19 cellular contexts compared by ENCODE assay signal in genomic region chr22:19823191-19823590, GRCh38. TPM values are rescaled to one million over a fixed set of nuclear protein-coding genes. Genes with fewer than 3 reads are reported as not detected.
DNase-seq lines count a peak whose midpoint lies in the region; ATAC-seq and TF ChIP-seq lines count a peak whose summit lies in the region.
"Had no signal": no experiment of that assay in that cellular context is flagged by ENCODE, and none has a peak within 500 bp of the region (broad histone marks: within the 10 kb centered on the region; RNA-seq: fewer than 3 reads in every experiment).

No MANE protein-coding gene starts in this region.

- no peak overlapping the region for H2AFZ ChIP-seq in KMS-11 (ENCODE audit: low read depth)

- no peak overlapping the region for H3K4me3 Mint-ChIP-seq in activated CD8-positive, alpha-beta memory T cell treated with anti-CD3 and anti-CD28 coated beads, Interleukin-2, amount 10 ng/mL, durations not matched to agents 7 days and 5 days
- H3K4me3 Mint-ChIP-seq in endothelial cell (ENCODE audit: unreplicated experiment) (no peak overlapping the region), osteocyte (ENCODE audit: unreplicated experiment) (no peak overlapping the region)
- H3K4me3 Mint-ChIP-seq: brain had no signal

- no peaks in the 10 kb centered on the region; the same call in 1 of the 2 replicates for H3K79me2 ChIP-seq in KMS-11 (ENCODE audit: insufficient read depth, low read depth)

- H3K27me3 ChIP-seq in KMS-11 (ENCODE audit: insufficient read depth, low read depth), result no peaks in the 10 kb centered on the region
- H3K27me3 ChIP-seq: heart left ventricle had no signal

- DNase-seq in activated CD8-positive, alpha-beta memory T cell treated with anti-CD3 and anti-CD28 coated beads, Interleukin-2, amount 10 ng/mL, durations not matched to agents 7 days and 5 days, result peak; percentile 27
- DNase-seq in activated CD8-positive, alpha-beta memory T cell treated with anti-CD3 and anti-CD28 coated beads for 24 hours, result no peak
- DNase-seq in endothelial cell (ENCODE audit: low spot score), result peak; percentile 1
- peak; percentile 76 for DNase-seq in osteocyte (ENCODE audit: extremely low spot score, unreplicated experiment)
- no peak for DNase-seq in activated CD4-positive, CD25-positive, alpha-beta regulatory T cell treated with anti-CD3 and anti-CD28 coated beads, Interleukin-2, amount 50 U/mL, for 72 hours
- no peak for DNase-seq in A172 (ENCODE audit: low spot score)
- no peak for DNase-seq in NCI-H345 (lab: John Stamatoyannopoulos, UW)
- DNase-seq: activated CD4-positive, alpha-beta T cell treated with anti-CD3 and anti-CD28 coated beads, Interleukin-2, amount 50 U/mL, for 48 hours; activated T-cell treated with anti-CD3 and anti-CD28 coated beads, Interleukin-2, amount 50 U/mL, for 48 hours; cortex of kidney; NCI-H2107; NCI-H524; occipital lobe; stimulated activated CD8-positive, alpha-beta memory T cell treated with anti-CD3 and anti-CD28 coated beads, Interleukin-4, amount 100 ng/mL, for 48 hours had no signal

- H3K27ac ChIP-seq in KMS-11, result peak overlapping the region; percentile 95; the same call in 1 of the 2 replicates
- H3K27ac ChIP-seq: A549, heart left ventricle had no signal

- H3K4me1 ChIP-seq in KMS-11 (ENCODE audit: low read depth, poor library complexity, severe bottlenecking), result peaks cover 23% of the 10 kb centered on the region
- H3K4me1 ChIP-seq: heart left ventricle had no signal

- TF ChIP-seq CTCF in KMS-11 (conservative IDR thresholded peaks at IDR 0.05; ENCODE audit: low read depth, low read length), result no peak
- TF ChIP-seq CTCF in endothelial cell (IDR thresholded peaks at IDR 0.05; ENCODE audit: unreplicated experiment), result no peak
- no peak for TF ChIP-seq CTCF in osteocyte (IDR thresholded peaks at IDR 0.05)

- CTCF ChIA-PET in activated CD8-positive, alpha-beta memory T cell treated with anti-CD3 and anti-CD28 coated beads, Interleukin-2, amount 10 ng/mL, durations not matched to agents 7 days and 5 days (lab: Charles Lee), result interaction anchor here (1.3 kb wide), 1 partner anchor 93 kb away, joined by 3 read pairs; no protein-coding TSS in a partner anchor

- H3K36me3 ChIP-seq in KMS-11 (ENCODE audit: insufficient read depth), result no peaks in the 10 kb centered on the region
- H3K36me3 ChIP-seq: heart left ventricle had no signal

- no peak overlapping the region for H3K4me2 ChIP-seq in KMS-11
- H3K4me2 ChIP-seq: A549 had no signal

- ATAC-seq in activated CD8-positive, alpha-beta memory T cell treated with anti-CD3 and anti-CD28 coated beads, Interleukin-2, amount 10 ng/mL, durations not matched to agents 7 days and 5 days, result no peak
- ATAC-seq: A549, heart left ventricle had no signal

- H3K4me1 Mint-ChIP-seq in activated CD8-positive, alpha-beta memory T cell treated with anti-CD3 and anti-CD28 coated beads, Interleukin-2, amount 10 ng/mL, durations not matched to agents 7 days and 5 days, result no peaks in the 10 kb centered on the region
- peaks cover 5% of the 10 kb centered on the region for H3K4me1 Mint-ChIP-seq in endothelial cell (ENCODE audit: unreplicated experiment)
- peaks cover 15% of the 10 kb centered on the region for H3K4me1 Mint-ChIP-seq in osteocyte (ENCODE audit: unreplicated experiment)

- H3K36me3 Mint-ChIP-seq in activated CD8-positive, alpha-beta memory T cell treated with anti-CD3 and anti-CD28 coated beads, Interleukin-2, amount 10 ng/mL, durations not matched to agents 7 days and 5 days, result no peaks in the 10 kb centered on the region
- H3K36me3 Mint-ChIP-seq in endothelial cell (ENCODE audit: low read depth, unreplicated experiment), result no peaks in the 10 kb centered on the region
- peaks cover 2% of the 10 kb centered on the region for H3K36me3 Mint-ChIP-seq in osteocyte (ENCODE audit: unreplicated experiment)

- H3K27me3 Mint-ChIP-seq in activated CD8-positive, alpha-beta memory T cell treated with anti-CD3 and anti-CD28 coated beads, Interleukin-2, amount 10 ng/mL, durations not matched to agents 7 days and 5 days, result no peaks in the 10 kb centered on the region
- H3K27me3 Mint-ChIP-seq in endothelial cell (ENCODE audit: unreplicated experiment) (peaks cover 3% of the 10 kb centered on the region), osteocyte (ENCODE audit: unreplicated experiment) (no peaks in the 10 kb centered on the region)

- peak overlapping the region; percentile 26; the same call in 1 of the 2 replicates for H3K9ac ChIP-seq in KMS-11

- no peak overlapping the region for H3K4me3 ChIP-seq in KMS-11 (IDR thresholded peaks at IDR 0.05; ENCODE audit: insufficient read depth, low read depth, low read length)
- H3K4me3 ChIP-seq: A549, heart left ventricle, lung had no signal

- H3K9me3 Mint-ChIP-seq in activated CD8-positive, alpha-beta memory T cell treated with anti-CD3 and anti-CD28 coated beads, Interleukin-2, amount 10 ng/mL, durations not matched to agents 7 days and 5 days (ENCODE audit: low read depth), result no peaks in the 10 kb centered on the region
- no peaks in the 10 kb centered on the region for H3K9me3 Mint-ChIP-seq in endothelial cell (ENCODE audit: unreplicated experiment)
- H3K9me3 Mint-ChIP-seq in osteocyte (ENCODE audit: unreplicated experiment), result no peaks in the 10 kb centered on the region

- no peaks in the 10 kb centered on the region for H4K20me1 ChIP-seq in KMS-11 (ENCODE audit: insufficient read depth)

- H3K27ac Mint-ChIP-seq in activated CD8-positive, alpha-beta memory T cell treated with anti-CD3 and anti-CD28 coated beads, Interleukin-2, amount 10 ng/mL, durations not matched to agents 7 days and 5 days, result no peak overlapping the region
- no peak overlapping the region for H3K27ac Mint-ChIP-seq in endothelial cell (ENCODE audit: unreplicated experiment)
- H3K27ac Mint-ChIP-seq in osteocyte (ENCODE audit: unreplicated experiment), result no peak overlapping the region

RNA-seq across cellular contexts. Expression of gene GNB1L, which starts 31.5 kb away (rescaled TPM):
- total RNA-seq in activated CD8-positive, alpha-beta memory T cell treated with anti-CD3 and anti-CD28 coated beads, Interleukin-2, amount 10 ng/mL, durations not matched to agents 7 days and 5 days, result 10 to 100 TPM; 13.7 to 14.7 TPM
- total RNA-seq in endothelial cell (ENCODE audit: unreplicated experiment) (3.7 TPM), osteocyte (6.0 and 6.1 TPM in 2 replicates)
- total RNA-seq in A172 (2014; rRNA removed; shearing (Covaris generic)), result 8.9 and 9.6 TPM in 2 replicates

RNA-seq across cellular contexts. Expression of gene RTL10, which starts 31.5 kb away (rescaled TPM):
- total RNA-seq in activated CD8-positive, alpha-beta memory T cell treated with anti-CD3 and anti-CD28 coated beads, Interleukin-2, amount 10 ng/mL, durations not matched to agents 7 days and 5 days, result 10 to 100 TPM; 12.8 to 15.9 TPM
- 20.3 TPM for total RNA-seq in endothelial cell (ENCODE audit: unreplicated experiment)
- 28.5 and 30.4 TPM in 2 replicates for total RNA-seq in osteocyte
- total RNA-seq in A172 (2014; rRNA removed; shearing (Covaris generic)), result 8.5 and 11.7 TPM in 2 replicates

Comparison
In these comparisons a context has a peak if more than half of its experiments do, and no peak if none do; other contexts are left out.
1. DNase-seq: peak in activated CD8-positive, alpha-beta memory T cell treated with anti-CD3 and anti-CD28 coated beads, Interleukin-2, amount 10 ng/mL, durations not matched to agents 7 days and 5 days (single experiment), endothelial cell (single experiment) and osteocyte (single experiment); none in activated CD8-positive, alpha-beta memory T cell treated with anti-CD3 and anti-CD28 coated beads for 24 hours (single experiment), activated CD4-positive, CD25-positive, alpha-beta regulatory T cell treated with anti-CD3 and anti-CD28 coated beads, Interleukin-2, amount 50 U/mL, for 72 hours (single experiment), A172 (single experiment) and NCI-H345 (single experiment).